ENCODE assay signal across 13 cellular contexts in the genomic region with DNA sequence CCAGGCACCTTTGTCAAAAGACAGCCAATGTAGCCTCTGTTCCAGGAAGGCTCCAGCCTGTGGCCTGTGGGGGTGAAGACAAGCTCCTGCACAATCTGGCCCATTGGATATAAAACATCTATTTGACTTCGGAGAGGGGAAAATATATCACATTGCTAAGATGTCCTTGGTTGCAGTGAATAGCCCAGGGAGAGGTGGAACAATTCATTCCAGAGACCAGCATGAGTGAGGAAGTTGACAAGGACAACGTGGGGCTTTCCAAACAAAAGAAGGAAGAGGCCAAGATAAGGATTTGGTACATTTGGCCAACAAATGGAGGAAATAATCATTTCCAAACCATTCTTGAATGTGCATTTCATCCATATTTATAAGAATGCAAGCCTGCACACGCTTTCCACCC.
DNase-seq lines count a peak whose midpoint lies in the region; ATAC-seq, FAIRE-seq and TF ChIP-seq lines count a peak whose summit lies in the region.
"Had no signal": no experiment of that assay in that cellular context is flagged by ENCODE, and none has a peak within 500 bp of the region (broad histone marks: within the 10 kb centered on the region; RNA-seq: fewer than 3 reads in every experiment).

No MANE protein-coding gene starts in this region.

- H3K9me2 ChIP-seq in PC-3 (replicated peaks; ENCODE audit: low read length), result no peaks in the 10 kb centered on the region

- no peak overlapping the region for H3K4me3 Mint-ChIP-seq in astrocyte (ENCODE audit: unreplicated experiment)

- ATAC-seq in HG02870 (IDR thresholded peaks at IDR 0.05; ENCODE audit: unreplicated experiment) (no peak), PC-3 (no peak)

- H3K79me2 ChIP-seq in astrocyte (ENCODE audit: insufficient read depth, low read length) (no peaks in the 10 kb centered on the region), PC-3 (ENCODE audit: low read length) (no peaks in the 10 kb centered on the region)

- H3K27me3 ChIP-seq in astrocyte (ENCODE audit: insufficient read depth, low read length) (peaks cover 9% of the 10 kb centered on the region), esophagus squamous epithelium (no peaks in the 10 kb centered on the region), testis (no peaks in the 10 kb centered on the region), H7 (ENCODE audit: control insufficient read depth, insufficient read depth, low read length) (no peaks in the 10 kb centered on the region), PC-3 (ENCODE audit: low read length) (no peaks in the 10 kb centered on the region)

- peaks cover 44% of the 10 kb centered on the region for H3K4me1 Mint-ChIP-seq in astrocyte (ENCODE audit: low read depth, unreplicated experiment)

- 38 to 64% methylated on average over 3 of the region's 3 CpGs for WGBS in esophagus squamous epithelium, 2 donors
- 37 to 52% methylated on average over 3 of the region's 3 CpGs for WGBS in testis, 2 donors

- H3K27ac Mint-ChIP-seq in astrocyte (ENCODE audit: unreplicated experiment), result no peak overlapping the region

- H3K9me3 Mint-ChIP-seq in astrocyte (ENCODE audit: unreplicated experiment), result no peaks in the 10 kb centered on the region

- H3K4me2 ChIP-seq in astrocyte (ENCODE audit: low read length) (peak overlapping the region; percentile 46), PC-3 (ENCODE audit: low read length) (no peak overlapping the region)

- H3K27ac ChIP-seq in astrocyte (ENCODE audit: low read depth, low read length), result no peak overlapping the region
- H3K27ac ChIP-seq in esophagus squamous epithelium, result peak overlapping the region; percentile 69 to 86 (median 80)
- peak overlapping the region; percentile 1 to 78 for H3K27ac ChIP-seq in testis
- H3K27ac ChIP-seq in PC-3 (ENCODE audit: low read length), result no peak overlapping the region
- H3K27ac ChIP-seq: neutrophil had no signal

- FAIRE-seq in astrocyte (lab: Jason Lieb, UNC), result no peak
- FAIRE-seq: frontal cortex had no signal

- POLR2A ChIA-PET in PC-3 (lab: Charles Lee; ENCODE audit: unreplicated experiment), result no interaction called here

- H3K36me3 ChIP-seq in astrocyte (ENCODE audit: insufficient read depth, low read length) (no peaks in the 10 kb centered on the region), esophagus squamous epithelium (no peaks in the 10 kb centered on the region), testis (ENCODE audit: low read depth, missing control alignments) (no peaks in the 10 kb centered on the region), H7 (replicated peaks; ENCODE audit: control insufficient read depth, insufficient read depth, low read length) (no peaks in the 10 kb centered on the region), PC-3 (ENCODE audit: low read depth, low read length) (no peaks in the 10 kb centered on the region)
- H3K36me3 ChIP-seq: neutrophil had no signal

- no TSS peak for BruUV-seq in PC-3 (replicated peaks; lab: Mats Ljungman, UMichigan)

- H3K4me1 ChIP-seq in astrocyte (ENCODE audit: insufficient read depth, low read length), result peaks cover 32% of the 10 kb centered on the region
- H3K4me1 ChIP-seq in esophagus squamous epithelium, result peaks cover 33 to 88% (median 75%) of the 10 kb centered on the region in 3 donors
- peaks cover 62% of the 10 kb centered on the region for H3K4me1 ChIP-seq in testis
- peaks cover 27% of the 10 kb centered on the region for H3K4me1 ChIP-seq in PC-3 (ENCODE audit: insufficient read depth, low read length)

- no peak overlapping the region for H2AFZ ChIP-seq in astrocyte (ENCODE audit: low read depth, low read length)
- H2AFZ ChIP-seq in PC-3 (ENCODE audit: low read length), result no peak overlapping the region

- TF ChIP-seq POLR2A in esophagus squamous epithelium (IDR thresholded peaks at IDR 0.05) (no peak), testis (IDR thresholded peaks at IDR 0.05) (no peak)

- H4K20me1 ChIP-seq in astrocyte (ENCODE audit: insufficient read depth, low read length), result no peaks in the 10 kb centered on the region
- H4K20me1 ChIP-seq in PC-3 (ENCODE audit: low read length), result no peaks in the 10 kb centered on the region

- H3K9ac ChIP-seq in astrocyte (ENCODE audit: low read length) (no peak overlapping the region), PC-3 (ENCODE audit: low read length) (no peak overlapping the region)

- H3K9me3 ChIP-seq in astrocyte (ENCODE audit: insufficient read depth, low read depth, low read length), result no peaks in the 10 kb centered on the region
- H3K9me3 ChIP-seq in esophagus squamous epithelium, result no peaks in the 10 kb centered on the region
- no peaks in the 10 kb centered on the region for H3K9me3 ChIP-seq in testis
- no peaks in the 10 kb centered on the region for H3K9me3 ChIP-seq in PC-3 (ENCODE audit: low read length)
- H3K9me3 ChIP-seq: neutrophil had no signal

- no peaks in the 10 kb centered on the region for H3K36me3 Mint-ChIP-seq in astrocyte (ENCODE audit: low read depth, unreplicated experiment)

- intact Hi-C loops in esophagus squamous epithelium (cut with DNase I) (no loop called here), testis (cut with DNase I; ENCODE audit: low total_unique reads) (no loop called here), PC-3 (cut with micrococcal nuclease) (loop anchor here (2.0 to 5.0 kb wide), 2 partner anchors 40 to 182 kb away; no protein-coding TSS in a partner anchor)

- H3K4me3 ChIP-seq in astrocyte (ENCODE audit: insufficient read depth, low read depth, low read length) (no peak overlapping the region), esophagus squamous epithelium (no peak overlapping the region), testis (no peak overlapping the region), H7 (ENCODE audit: insufficient read depth, low read depth, low read length) (no peak overlapping the region), PC-3 (ENCODE audit: low read length) (no peak overlapping the region)

- H3K27me3 Mint-ChIP-seq in astrocyte (ENCODE audit: low read depth, unreplicated experiment), result peaks cover 12% of the 10 kb centered on the region

- no peak for DNase-seq in astrocyte (ENCODE audit: low read depth)
- DNase-seq in esophagus squamous epithelium (lab: John Stamatoyannopoulos, UW), result no peak
- DNase-seq in lung microvascular endothelial cell (ENCODE audit: low read depth in 2 of 2), result peak; percentile 64 to 74
- DNase-seq in testis, result no peak
- no peak for DNase-seq in H7
- DNase-seq in PC-3, result no peak
- DNase-seq in NCI-H446 (lab: John Stamatoyannopoulos, UW), result no peak
- DNase-seq: activated CD4-positive, alpha-beta T cell treated with anti-CD3 and anti-CD28 coated beads for 1 hour; islet precursor cell; NCI-H1092 had no signal

- TF ChIP-seq CTCF in astrocyte (IDR thresholded peaks at IDR 0.05; ENCODE audit: insufficient read depth, low read depth, low read length) (no peak), esophagus squamous epithelium (IDR thresholded peaks at IDR 0.05) (no peak), testis (IDR thresholded peaks at IDR 0.05) (no peak), PC-3 (conservative IDR thresholded peaks at IDR 0.05; ENCODE audit: low read depth, low read length) (no peak)

- CTCF ChIA-PET in PC-3 (lab: Charles Lee), result no interaction called here

- H3F3A ChIP-seq in PC-3 (ENCODE audit: low read length, unreplicated experiment), result no peaks in the 10 kb centered on the region

Comparison
In these comparisons a context has a peak if more than half of its experiments do, and no peak if none do; other contexts are left out.
1. DNase-seq: peak in lung microvascular endothelial cell (2 of 2); none in astrocyte (single experiment), esophagus squamous epithelium (single experiment), testis (single experiment), H7 (single experiment), PC-3 (single experiment) and NCI-H446 (0 of 2).
2. H3K27ac ChIP-seq: peak in esophagus squamous epithelium (4 of 4) and testis (2 of 2); none in astrocyte (single experiment) and PC-3 (single experiment).